21 cellular contexts compared by ENCODE assay signal in genomic region chr21:26157842-26158241, GRCh38. TPM values are rescaled to one million over a fixed set of nuclear protein-coding genes. Genes with fewer than 3 reads are reported as not detected.
DNase-seq lines count a peak whose midpoint lies in the region; ATAC-seq, FAIRE-seq and TF ChIP-seq lines count a peak whose summit lies in the region.
"Had no signal": no experiment of that assay in that cellular context is flagged by ENCODE, and none has a peak within 500 bp of the region (broad histone marks: within the 10 kb centered on the region; RNA-seq: fewer than 3 reads in every experiment).

No MANE protein-coding gene starts in this region.

- CTCF ChIA-PET in GM12878 (lab: Yijun Ruan, JAX): interaction anchor here (0.9 kb wide), 1 partner anchor 11 kb away, joined by 5 read pairs; no protein-coding TSS in a partner anchor

- TF ChIP-seq EP300 in GM12878 (IDR thresholded peaks at IDR 0.05; ENCODE audit: borderline replicate concordance in 1 of 2, control insufficient read depth in 1 of 2, low read depth in 2 of 2, low read length in 2 of 2): no peak

- peaks cover 6% of the 10 kb centered on the region; the same call in 1 of the 2 replicates for H3K9me3 ChIP-seq in BLaER1
- H3K9me3 ChIP-seq in GM12878 (replicated peaks; ENCODE audit: control insufficient read depth, insufficient read depth, low read length): no peaks in the 10 kb centered on the region
- H3K9me3 ChIP-seq in hepatocyte (ENCODE audit: low read depth): no peaks in the 10 kb centered on the region

- H3K4me3 ChIP-seq in BLaER1 (no peak overlapping the region), GM12865 (ENCODE audit: low read depth, low read length) (no peak overlapping the region), GM12878 (no peak overlapping the region), hepatocyte (no peak overlapping the region)
- H3K4me3 ChIP-seq: coronary artery had no signal

- DNase-seq in GM12865 (ENCODE audit: low read depth) (peak; percentile 12), GM12878 (ENCODE audit: low read depth, low spot score) (no peak), mesothelial cell of epicardium (ENCODE audit: low spot score in 2 of 2, unreplicated experiment in 2 of 2) (no peak), hepatocyte (ENCODE audit: low spot score) (no peak), DMS153 treated with DMSO at 0.1 percent for 48 hours (lab: John Stamatoyannopoulos, UW; ENCODE audit: unreplicated experiment) (no peak)
- no peak for DNase-seq in activated CD4-positive, CD25-positive, alpha-beta regulatory T cell treated with anti-CD3 and anti-CD28 coated beads, Interleukin-2, amount 50 U/mL, for 72 hours
- DNase-seq: ACHN; activated B cell treated with CpG ODN at 0.5 μM for 24 hours; CD4-positive, CD25-positive, alpha-beta regulatory T cell; hypothalamus; NCI-H1694 treated with DMSO at 0.1 percent for 48 hours; NCI-H82; PC-3; stimulated activated CD4-positive, alpha-beta T cell treated with anti-CD3 and anti-CD28 coated beads, Interleukin-12 subunit alpha, Interleukin-12 subunit beta, amount 100 ng/mL, for 4 hours; stimulated activated CD8-positive, alpha-beta memory T cell treated with anti-CD3 and anti-CD28 coated beads, Interleukin-4, amount 100 ng/mL, for 48 hours had no signal

- peaks cover under 1% of the 10 kb centered on the region for H3K9me3 Mint-ChIP-seq in mesothelial cell of epicardium
- H3K9me3 Mint-ChIP-seq: activated B cell treated with CpG ODN at 0.5 μM for 24 hours; activated T-helper 2 cell treated with anti-CD3 and anti-CD28 coated beads, Interferon-gamma antibody, Interleukin-2, Interleukin-4, amounts not matched to agents 10 μg/mL and 5 μg/mL and 100 μg/mL, durations not matched to agents 14 hours and 24 hours and 36 hours; CD4-positive, CD25-positive, alpha-beta regulatory T cell; T-helper 1 cell treated with Interleukin-12 subunit alpha and Interleukin-12 subunit beta and Interleukin-4 antibody, amounts not matched to agents 30 μg/mL and 1 μg/mL, for 36 hours had no signal

- H3K27me3 Mint-ChIP-seq in mesothelial cell of epicardium (ENCODE audit: low read depth): no peaks in the 10 kb centered on the region
- H3K27me3 Mint-ChIP-seq: activated B cell treated with CpG ODN at 0.5 μM for 24 hours; brain; CD4-positive, CD25-positive, alpha-beta regulatory T cell had no signal

- H2AFZ ChIP-seq in GM12878 (ENCODE audit: control insufficient read depth, low read depth, low read length) (no peak overlapping the region; the same call in 1 of the 2 replicates), hepatocyte (no peak overlapping the region)

- no peak for TF ChIP-seq RAD21 in GM12878 (IDR thresholded peaks at IDR 0.05; ENCODE audit: insufficient read depth, low read depth, low read length)

- ATAC-seq in GM12878: peak; percentile 22; the same call in 1 of the 3 replicates
- ATAC-seq in HG03457 (IDR thresholded peaks at IDR 0.05; ENCODE audit: unreplicated experiment): no peak
- ATAC-seq: PC-3 had no signal

- H3K4me1 ChIP-seq in BLaER1 (peaks cover 18% of the 10 kb centered on the region), GM12878 (ENCODE audit: control insufficient read depth, insufficient read depth, low read length) (peaks cover 2% of the 10 kb centered on the region; the same call in 1 of the 2 replicates), hepatocyte (ENCODE audit: insufficient read depth) (peaks cover 20% of the 10 kb centered on the region)

- H3K9me2 ChIP-seq in hepatocyte (replicated peaks; ENCODE audit: insufficient read depth): no peaks in the 10 kb centered on the region

- no TSS peak for BruUV-seq in GM12878 (replicated peaks; lab: Mats Ljungman, UMichigan)

- no peaks in the 10 kb centered on the region for H3K27me3 ChIP-seq in BLaER1
- no peaks in the 10 kb centered on the region for H3K27me3 ChIP-seq in GM12878 (replicated peaks in 1 of 2; ENCODE audit: control insufficient read depth in 2 of 2, insufficient read depth in 2 of 2, low read length in 1 of 2)
- H3K27me3 ChIP-seq in hepatocyte: no peaks in the 10 kb centered on the region

- in situ Hi-C loops in GM12878 (cut with MboI): no loop called here

- H3K79me2 ChIP-seq in GM12878 (ENCODE audit: control insufficient read depth, insufficient read depth, low read length): peaks cover 15% of the 10 kb centered on the region
- H3K79me2 ChIP-seq in hepatocyte: peaks cover 100% of the 10 kb centered on the region

- peak overlapping the region; percentile 87 for H3K27ac Mint-ChIP-seq in mesothelial cell of epicardium
- H3K27ac Mint-ChIP-seq: activated B cell treated with CpG ODN at 0.5 μM for 24 hours; activated T-helper 2 cell treated with anti-CD3 and anti-CD28 coated beads, Interferon-gamma antibody, Interleukin-2, Interleukin-4, amounts not matched to agents 10 μg/mL and 5 μg/mL and 100 μg/mL, durations not matched to agents 14 hours and 24 hours and 36 hours; CD4-positive, CD25-positive, alpha-beta regulatory T cell; T-helper 1 cell treated with Interleukin-12 subunit alpha and Interleukin-12 subunit beta and Interleukin-4 antibody, amounts not matched to agents 30 μg/mL and 1 μg/mL, for 36 hours had no signal

- intact Hi-C loops in GM12878 (cut with micrococcal nuclease; ENCODE audit: unreplicated experiment): no loop called here

- no peak for TF ChIP-seq CTCF in GM12865 (IDR thresholded peaks at IDR 0.05; ENCODE audit: insufficient read depth, low read depth, low read length, missing control alignments)
- TF ChIP-seq CTCF in GM12878 (IDR thresholded peaks at IDR 0.05 in 2 of 3, conservative IDR thresholded peaks at IDR 0.05 in 1 of 3; ENCODE audit: control insufficient read depth in 2 of 3, extremely low read depth in 1 of 3, insufficient read depth in 1 of 3, low read depth in 3 of 3, low read length in 3 of 3): no peak
- TF ChIP-seq CTCF in mesothelial cell of epicardium (IDR thresholded peaks at IDR 0.05; ENCODE audit: unreplicated experiment): no peak
- TF ChIP-seq CTCF in hepatocyte (IDR thresholded peaks at IDR 0.05; ENCODE audit: poor library complexity): no peak

- H3K36me3 ChIP-seq in BLaER1: peaks cover 32% of the 10 kb centered on the region
- no peaks in the 10 kb centered on the region for H3K36me3 ChIP-seq in GM12878 (ENCODE audit: control insufficient read depth in 2 of 2, insufficient read depth in 2 of 2, low read length in 1 of 2)
- H3K36me3 ChIP-seq in hepatocyte (replicated peaks; ENCODE audit: insufficient read depth, low read depth): no peaks in the 10 kb centered on the region

- H3K9ac ChIP-seq in BLaER1: no peak overlapping the region
- H3K9ac ChIP-seq in GM12878 (ENCODE audit: control insufficient read depth, insufficient read depth, low read length): no peak overlapping the region

- H3K4me1 Mint-ChIP-seq in mesothelial cell of epicardium: peaks cover 45% of the 10 kb centered on the region

- no peak for TF ChIP-seq POLR2A in GM12878 (IDR thresholded peaks at IDR 0.05; ENCODE audit: low read depth, low read length)

- WGBS in GM12878 (ENCODE audit: insufficient coverage, insufficient replicate concordance, low lambda C conversion rate, missing lambda C conversion rate): 14% methylated on average over 2 of the region's 2 CpGs
- WGBS in hepatocyte (ENCODE audit: low lambda C conversion rate, missing lambda C conversion rate): 54% methylated on average over 2 of the region's 2 CpGs

- RAD21 ChIA-PET in GM12878 (lab: Charles Lee; ENCODE audit: unreplicated experiment): interaction anchor here (1.2 to 1.3 kb wide), 2 partner anchors 10 to 90 kb away, joined by 3 to 4 read pairs; no protein-coding TSS in a partner anchor

- FAIRE-seq in GM12878 (lab: Jason Lieb, UNC): peak; percentile 85

- peaks cover under 1% of the 10 kb centered on the region for H3K36me3 Mint-ChIP-seq in mesothelial cell of epicardium
- H3K36me3 Mint-ChIP-seq: CD4-positive, CD25-positive, alpha-beta regulatory T cell had no signal

- SMC1A ChIA-PET in GM12878 (lab: Charles Lee; ENCODE audit: uncharacterized antibody, unreplicated experiment): no interaction called here

- POLR2A ChIA-PET in GM12878 (lab: Charles Lee): interaction anchor here (0.8 kb wide), 1 partner anchor 20 kb away, joined by 3 read pairs; no protein-coding TSS in a partner anchor

- peaks cover 99% of the 10 kb centered on the region for H4K20me1 ChIP-seq in BLaER1
- H4K20me1 ChIP-seq in GM12878 (ENCODE audit: control insufficient read depth, insufficient read depth): no peaks in the 10 kb centered on the region
- peaks cover 46% of the 10 kb centered on the region for H4K20me1 ChIP-seq in hepatocyte (ENCODE audit: insufficient read depth, poor library complexity, severe bottlenecking)

- H3K4me3 Mint-ChIP-seq in mesothelial cell of epicardium: no peak overlapping the region
- H3K4me3 Mint-ChIP-seq: activated B cell treated with CpG ODN at 0.5 μM for 24 hours; brain; CD4-positive, CD25-positive, alpha-beta regulatory T cell; T-helper 1 cell treated with Interleukin-12 subunit alpha and Interleukin-12 subunit beta and Interleukin-4 antibody, amounts not matched to agents 30 μg/mL and 1 μg/mL, for 36 hours had no signal

- H3K4me2 ChIP-seq in BLaER1 (peak overlapping the region; percentile 39), GM12878 (ENCODE audit: control insufficient read depth, insufficient read depth) (no peak overlapping the region), hepatocyte (no peak overlapping the region)

- H3K27ac ChIP-seq in BLaER1: no peak overlapping the region
- no peak overlapping the region for H3K27ac ChIP-seq in GM12878 (ENCODE audit: control insufficient read depth, insufficient read depth)
- H3K27ac ChIP-seq in hepatocyte: no peak overlapping the region
- H3K27ac ChIP-seq: coronary artery had no signal

RNA-seq across cellular contexts. Expression of gene APP, which starts 12.7 kb away (rescaled TPM):
- total RNA-seq in GM12878 (2013; cell fraction: nucleolus; rRNA removed): 98.9 and 115 TPM in 2 replicates
- total RNA-seq in GM12878 (2014; rRNA removed) (59.3 and 61.3 TPM in 2 replicates), GM12878 (2014; rRNA removed; fragmentation: Illumina TruSeq; extraction: Trizol) (48.8 and 50.7 TPM in 2 replicates), GM12878 (2021) (89.1 and 94.9 TPM in 2 replicates), mesothelial cell of epicardium (489 to 500 TPM (median 495 TPM) in 3 replicates), hepatocyte (288 and 316 TPM in 2 replicates)
- 41.9 TPM for polyA plus RNA-seq in GM12878 (2011; ENCODE audit: low read depth)
- polyA plus RNA-seq in GM12878 (2011; rRNA removed) (48.2 and 62.2 TPM in 2 replicates), GM12878 (2014; fragmentation: Illumina TruSeq; extraction: Trizol) (88.2 and 90.9 TPM in 2 replicates), GM12878 (2014; fragmentation: Nextera tagmentation; extraction: Ambion mirVana) (10 to 100 TPM in 1 of 2 experiments, 1 to 10 TPM in 1; 8.8 to 15.4 TPM), GM12878 (2014; rRNA removed) (53.2 and 58.8 TPM in 2 replicates), GM12878 (2016; fragmentation: Nextera tagmentation; extraction: Ambion mirVana) (10 to 100 TPM; 13.3 to 15.2 TPM), hepatocyte (46.4 and 55.7 TPM in 2 replicates)
- polyA plus RNA-seq in GM12878 (2011; cell fraction: cytosol; rRNA removed): 47.1 and 54.7 TPM in 2 replicates
- polyA plus RNA-seq in GM12878 (2011; cell fraction: nucleus; rRNA removed): 44.0 and 49.0 TPM in 2 replicates
- 64.6 and 66.5 TPM in 2 replicates for polyA plus RNA-seq in GM12878 (2012)
- 88.4 and 109 TPM in 2 replicates for polyA minus RNA-seq in GM12878 (2011; rRNA and poly(A)+ RNA removed)
- polyA minus RNA-seq in GM12878 (2011; cell fraction: cytosol; rRNA and poly(A)+ RNA removed): 21.0 and 29.1 TPM in 2 replicates
- 44.5 and 76.0 TPM in 2 replicates for polyA minus RNA-seq in GM12878 (2011; cell fraction: nucleus; rRNA and poly(A)+ RNA removed)
